1 cellular context compared by ENCODE assay signal in genomic region chr3:100709840-100710235, GRCh38.
TF ChIP-seq lines count a peak whose summit lies in the region.

No MANE protein-coding gene starts in this region.

TF ChIP-seq in SK-N-SH, 30 proteins besides CTCF, POLR2A, EP300 and RAD21 (continued from another document):
- TF ChIP-seq, protein P1, sequence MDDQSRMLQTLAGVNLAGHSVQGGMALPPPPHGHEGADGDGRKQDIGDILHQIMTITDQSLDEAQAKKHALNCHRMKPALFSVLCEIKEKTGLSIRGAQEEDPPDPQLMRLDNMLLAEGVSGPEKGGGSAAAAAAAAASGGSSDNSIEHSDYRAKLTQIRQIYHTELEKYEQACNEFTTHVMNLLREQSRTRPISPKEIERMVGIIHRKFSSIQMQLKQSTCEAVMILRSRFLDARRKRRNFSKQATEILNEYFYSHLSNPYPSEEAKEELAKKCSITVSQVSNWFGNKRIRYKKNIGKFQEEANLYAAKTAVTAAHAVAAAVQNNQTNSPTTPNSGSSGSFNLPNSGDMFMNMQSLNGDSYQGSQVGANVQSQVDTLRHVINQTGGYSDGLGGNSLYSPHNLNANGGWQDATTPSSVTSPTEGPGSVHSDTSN (IDR thresholded peaks at IDR 0.05), result no peak
- no peak for TF ChIP-seq GATA2 (CRISPR knock-in tag; IDR thresholded peaks at IDR 0.05)
- TF ChIP-seq GABPA (IDR thresholded peaks at IDR 0.05; ENCODE audit: low read depth), result no peak
- no peak for TF ChIP-seq CHD2 (IDR thresholded peaks at IDR 0.05; ENCODE audit: low read length, partially characterized antibody)
- TF ChIP-seq EZH2phosphoT487 (IDR thresholded peaks at IDR 0.05; ENCODE audit: borderline replicate concordance, low read depth), result no peak
